Comparison of ENCODE assay signal across 15 cellular contexts in genomic region chr16:73396556-73396955, GRCh38.
"Had no signal": no experiment of that assay in that cellular context is flagged by ENCODE, and none has a peak within 500 bp of the region (broad histone marks: within the 10 kb centered on the region; RNA-seq: fewer than 3 reads in every experiment).

No MANE protein-coding gene starts in this region.

- H3K27me3 Mint-ChIP-seq: activated naive CD8-positive, alpha-beta T cell treated with anti-CD3 and anti-CD28 coated beads, Interleukin-2, amount 10 ng/mL, durations not matched to agents 7 days and 5 days; stimulated activated memory B cell treated with anti-CD40 and anti-IgM and Interleukin-4, amounts not matched to agents 10 μg/mL and 1 μg/mL and 100 μg/mL, for 72 hours had no signal

- H3K27ac ChIP-seq: breast epithelium, esophagus squamous epithelium, heart right ventricle, left lung, psoas muscle, right lobe of liver, tibial nerve had no signal

- H3K9me3 Mint-ChIP-seq: natural killer cell treated with Interleukin-12 subunit alpha and Interleukin-12 subunit beta and Interleukin-15 and Interleukin-18, amount 100 ng/mL, for 72 hours had no signal

- H3K27me3 ChIP-seq: breast epithelium, esophagus squamous epithelium, left lung, right lobe of liver, tibial nerve had no signal

- H3K36me3 ChIP-seq: breast epithelium, esophagus squamous epithelium, heart right ventricle, left lung, right lobe of liver, tibial nerve had no signal

- H3K4me1 Mint-ChIP-seq: activated CD4-positive, alpha-beta T cell treated with anti-CD3 and anti-CD28 coated beads for 36 hours; activated naive CD8-positive, alpha-beta T cell treated with anti-CD3 and anti-CD28 coated beads, Interleukin-2, amount 10 ng/mL, durations not matched to agents 7 days and 5 days; stimulated activated memory B cell treated with anti-CD40 and anti-IgM and Interleukin-4, amounts not matched to agents 10 μg/mL and 1 μg/mL and 100 μg/mL, for 72 hours had no signal

- H3K4me3 Mint-ChIP-seq: activated CD4-positive, alpha-beta T cell treated with anti-CD3 and anti-CD28 coated beads for 36 hours; activated CD8-positive, alpha-beta T cell treated with anti-CD3 and anti-CD28 coated beads, Interleukin-2, amount 10 ng/mL, durations not matched to agents 7 days and 5 days; activated naive CD8-positive, alpha-beta T cell treated with anti-CD3 and anti-CD28 coated beads, Interleukin-2, amount 10 ng/mL, durations not matched to agents 7 days and 5 days; natural killer cell treated with Interleukin-12 subunit alpha and Interleukin-12 subunit beta and Interleukin-15 and Interleukin-18, amount 100 ng/mL, for 72 hours; stimulated activated memory B cell treated with anti-CD40 and anti-IgM and Interleukin-4, amounts not matched to agents 10 μg/mL and 1 μg/mL and 100 μg/mL, for 72 hours had no signal

- H3K27ac Mint-ChIP-seq: activated CD4-positive, alpha-beta T cell treated with anti-CD3 and anti-CD28 coated beads for 36 hours; activated CD8-positive, alpha-beta T cell treated with anti-CD3 and anti-CD28 coated beads, Interleukin-2, amount 10 ng/mL, durations not matched to agents 7 days and 5 days; activated naive CD8-positive, alpha-beta T cell treated with anti-CD3 and anti-CD28 coated beads, Interleukin-2, amount 10 ng/mL, durations not matched to agents 7 days and 5 days; natural killer cell treated with Interleukin-12 subunit alpha and Interleukin-12 subunit beta and Interleukin-15 and Interleukin-18, amount 100 ng/mL, for 72 hours; stimulated activated memory B cell treated with anti-CD40 and anti-IgM and Interleukin-4, amounts not matched to agents 10 μg/mL and 1 μg/mL and 100 μg/mL, for 72 hours had no signal

- ATAC-seq: activated CD4-positive, alpha-beta T cell treated with anti-CD3 and anti-CD28 coated beads for 36 hours; activated CD8-positive, alpha-beta T cell treated with anti-CD3 and anti-CD28 coated beads, Interleukin-2, amount 10 ng/mL, durations not matched to agents 7 days and 5 days; heart right ventricle; left lung; psoas muscle; right lobe of liver; stimulated activated memory B cell treated with anti-CD40 and anti-IgM and Interleukin-4, amounts not matched to agents 10 μg/mL and 1 μg/mL and 100 μg/mL, for 72 hours had no signal

- H3K36me3 Mint-ChIP-seq: activated naive CD8-positive, alpha-beta T cell treated with anti-CD3 and anti-CD28 coated beads, Interleukin-2, amount 10 ng/mL, durations not matched to agents 7 days and 5 days; natural killer cell treated with Interleukin-12 subunit alpha and Interleukin-12 subunit beta and Interleukin-15 and Interleukin-18, amount 100 ng/mL, for 72 hours; stimulated activated memory B cell treated with anti-CD40 and anti-IgM and Interleukin-4, amounts not matched to agents 10 μg/mL and 1 μg/mL and 100 μg/mL, for 72 hours had no signal

- H3K4me3 ChIP-seq: breast epithelium, esophagus squamous epithelium, heart right ventricle, left lung, psoas muscle, right lobe of liver, tibial nerve had no signal

- H3K9me3 ChIP-seq: breast epithelium, esophagus squamous epithelium, heart right ventricle, left lung, psoas muscle, right lobe of liver, tibial nerve had no signal

- DNase-seq: activated CD4-positive, alpha-beta T cell treated with anti-CD3 and anti-CD28 coated beads for 36 hours; activated CD8-positive, alpha-beta memory T cell treated with anti-CD3 and anti-CD28 coated beads, Interleukin-2, amount 50 U/mL, for 48 hours; activated CD8-positive, alpha-beta T cell treated with anti-CD3 and anti-CD28 coated beads, Interleukin-2, amount 10 ng/mL, durations not matched to agents 7 days and 5 days; activated naive CD8-positive, alpha-beta T cell treated with anti-CD3 and anti-CD28 coated beads, Interleukin-2, amount 10 ng/mL, durations not matched to agents 7 days and 5 days; anterior cingulate cortex; esophagus squamous epithelium; foreskin fibroblast; heart right ventricle; left lung; psoas muscle; right lobe of liver had no signal

- H3K4me1 ChIP-seq: breast epithelium, esophagus squamous epithelium, heart right ventricle, left lung, psoas muscle, right lobe of liver, tibial nerve had no signal
